ENCODE assay signal across 30 cellular contexts in genomic region chr6:167819640-167820039, GRCh38. TPM values are rescaled to one million over a fixed set of nuclear protein-coding genes. Genes with fewer than 3 reads are reported as not detected.
DNase-seq lines count a peak whose midpoint lies in the region; ATAC-seq, FAIRE-seq and TF ChIP-seq lines count a peak whose summit lies in the region.
"Had no signal": no experiment of that assay in that cellular context is flagged by ENCODE, and none has a peak within 500 bp of the region (broad histone marks: within the 10 kb centered on the region; RNA-seq: fewer than 3 reads in every experiment).

No MANE protein-coding gene starts in this region.

- FAIRE-seq in HepG2 (lab: Jason Lieb, UNC) = no peak
- FAIRE-seq: GM19239, RCC 7860 had no signal

- H3K9me3 ChIP-seq in HepG2 (ENCODE audit: low read length) (no peaks in the 10 kb centered on the region), right lobe of liver (no peaks in the 10 kb centered on the region)
- H3K9me3 ChIP-seq: uterus had no signal

- no peak for TF ChIP-seq CTCF in HepG2 (CRISPR knock-in tag; IDR thresholded peaks at IDR 0.05)
- no peak for TF ChIP-seq CTCF in right lobe of liver (IDR thresholded peaks at IDR 0.05)
- no peak for TF ChIP-seq CTCF in brain (conservative IDR thresholded peaks at IDR 0.05)

- H3K4me3 ChIP-seq in HepG2 (replicated peaks in 1 of 3; ENCODE audit: insufficient read depth in 1 of 3, low read depth in 2 of 3, low read length in 3 of 3) (no peak overlapping the region), right lobe of liver (no peak overlapping the region)
- H3K4me3 ChIP-seq: coronary artery, SK-N-MC, uterus had no signal

- TF ChIP-seq RAD21 in HepG2 (CRISPR knock-in tag; IDR thresholded peaks at IDR 0.05) = no peak

- H3K36me3 ChIP-seq in HepG2 (replicated peaks in 1 of 2; ENCODE audit: control insufficient read depth in 1 of 2, insufficient read depth in 2 of 2, low read length in 2 of 2) = peaks cover 0 to 8% of the 10 kb centered on the region in 2 experiments; a peak in 2 of 5 replicates
- H3K36me3 ChIP-seq in right lobe of liver = no peaks in the 10 kb centered on the region
- H3K36me3 ChIP-seq: uterus had no signal

- H3K27ac Mint-ChIP-seq in brain = peak overlapping the region; percentile 6 to 92 (median 26)
- H3K27ac Mint-ChIP-seq in activated T-helper 2 cell treated with anti-CD3 and anti-CD28 coated beads, Interferon-gamma antibody, Interleukin-2, Interleukin-4, amounts not matched to agents 10 μg/mL and 5 μg/mL and 100 μg/mL, durations not matched to agents 14 hours and 24 hours and 36 hours = no peak overlapping the region
- H3K27ac Mint-ChIP-seq: activated CD4-positive, alpha-beta T cell treated with anti-CD3 and anti-CD28 coated beads for 36 hours; activated naive CD4-positive, alpha-beta T cell treated with anti-CD3 and anti-CD28 coated beads for 36 hours; activated T-cell treated with anti-CD3 and anti-CD28 coated beads, Interleukin-2, amount 50 U/mL, for 72 hours; effector memory CD8-positive, alpha-beta T cell; memory B cell; stimulated activated naive B cell treated with anti-CD40 and anti-IgM and Interleukin-4, amounts not matched to agents 10 μg/mL and 1 μg/mL and 100 μg/mL, for 72 hours; T-helper 1 cell treated with Interleukin-12 subunit alpha and Interleukin-12 subunit beta and Interleukin-4 antibody, amounts not matched to agents 30 μg/mL and 1 μg/mL, for 36 hours had no signal

- no peak for TF ChIP-seq EP300 in HepG2 (IDR thresholded peaks at IDR 0.05; ENCODE audit: low read depth in 2 of 2, low read length in 2 of 2)
- no peak for TF ChIP-seq EP300 in HepG2 (CRISPR knock-in tag; IDR thresholded peaks at IDR 0.05; ENCODE audit: borderline replicate concordance)

- H3K27me3 Mint-ChIP-seq in brain = no peaks in the 10 kb centered on the region
- peaks cover 49% of the 10 kb centered on the region for H3K27me3 Mint-ChIP-seq in activated T-helper 2 cell treated with anti-CD3 and anti-CD28 coated beads, Interferon-gamma antibody, Interleukin-2, Interleukin-4, amounts not matched to agents 10 μg/mL and 5 μg/mL and 100 μg/mL, durations not matched to agents 14 hours and 24 hours and 36 hours (ENCODE audit: low read depth)

- H3K27me3 ChIP-seq in HepG2 (ENCODE audit: control insufficient read depth in 1 of 2, insufficient read depth in 2 of 2, low read length in 2 of 2) (no peaks in the 10 kb centered on the region), right lobe of liver (no peaks in the 10 kb centered on the region)
- H3K27me3 ChIP-seq: foreskin keratinocyte, uterus had no signal

- POLR2A ChIA-PET in HepG2 (lab: Yijun Ruan, JAX) = interaction anchor here (1.0 kb wide), 1 partner anchor 58 kb away, joined by 3 read pairs; no protein-coding TSS in a partner anchor

- CTCF ChIA-PET in HepG2 (lab: Yijun Ruan, JAX; ENCODE audit: low intra/inter-chr PET ratio, low total read pairs) = no interaction called here

- in situ Hi-C loops in HepG2 (cut with HindIII; ENCODE audit: extremely low pct_ligation_motif_present, low pct_unique_long_range_greater_than_20kb) = no loop called here

- H3K9ac ChIP-seq in HepG2 (ENCODE audit: insufficient read depth, low read depth, low read length) = no peak overlapping the region

- BruUV-seq in HepG2 (replicated peaks; lab: Mats Ljungman, UMichigan) = no TSS peak

- 89% methylated on average over 12 of the region's 12 CpGs for WGBS in HepG2 (ENCODE audit: low lambda C conversion rate)
- WGBS in right lobe of liver (ENCODE audit: insufficient coverage, low coverage, low lambda C conversion rate, missing lambda C conversion rate) = 71% methylated on average over 8 of the region's 12 CpGs

- H3K4me2 ChIP-seq in HepG2 (ENCODE audit: low read depth, low read length) = no peak overlapping the region

- no peak overlapping the region for H3K27ac ChIP-seq in HepG2 (ENCODE audit: extremely low read length, insufficient read depth, low read length)
- no peak overlapping the region for H3K27ac ChIP-seq in right lobe of liver
- H3K27ac ChIP-seq: C4-2B, coronary artery, foreskin keratinocyte, SK-N-MC, uterus had no signal

- DNase-seq in HepG2 (ENCODE audit: low spot score) (no peak), right lobe of liver (no peak), NCI-H1694 treated with DMSO at 0.1 percent for 48 hours (lab: John Stamatoyannopoulos, UW) (peak; percentile 66), H4 (ENCODE audit: low spot score) (no peak), kidney tubule cell (ENCODE audit: low spot score) (no peak)
- DNase-seq in activated T-helper 2 cell treated with anti-CD3 and anti-CD28 coated beads, Interferon-gamma antibody, Interleukin-2, Interleukin-4, amounts not matched to agents 10 μg/mL and 5 μg/mL and 100 μg/mL, durations not matched to agents 14 hours and 24 hours and 36 hours (ENCODE audit: low spot score) = no peak
- DNase-seq: ACHN; activated CD4-positive, alpha-beta T cell treated with anti-CD3 and anti-CD28 coated beads for 36 hours; activated naive CD4-positive, alpha-beta T cell treated with anti-CD3 and anti-CD28 coated beads for 36 hours; activated T-cell treated with anti-CD3 and anti-CD28 coated beads, Interleukin-2, amount 50 U/mL, for 72 hours; amniotic stem cell; Calu3; effector memory CD8-positive, alpha-beta T cell; foreskin keratinocyte; MV-4-11; NCI-H2081 treated with DMSO at 0.1 percent for 48 hours; NCI-H524 treated with DMSO at 0.1 percent for 48 hours; stimulated activated CD4-positive, alpha-beta T cell treated with anti-CD3 and anti-CD28 coated beads, Interleukin-4, amount 100 ng/mL, for 1 hour; stimulated activated naive B cell treated with anti-CD40 and anti-IgM and Interleukin-4, amounts not matched to agents 10 μg/mL and 1 μg/mL and 100 μg/mL, for 72 hours; uterus had no signal

- H3K36me3 Mint-ChIP-seq in brain = peaks cover 24% of the 10 kb centered on the region
- no peaks in the 10 kb centered on the region for H3K36me3 Mint-ChIP-seq in activated T-helper 2 cell treated with anti-CD3 and anti-CD28 coated beads, Interferon-gamma antibody, Interleukin-2, Interleukin-4, amounts not matched to agents 10 μg/mL and 5 μg/mL and 100 μg/mL, durations not matched to agents 14 hours and 24 hours and 36 hours (ENCODE audit: low read depth)
- H3K36me3 Mint-ChIP-seq: memory B cell; stimulated activated naive B cell treated with anti-CD40 and anti-IgM and Interleukin-4, amounts not matched to agents 10 μg/mL and 1 μg/mL and 100 μg/mL, for 72 hours had no signal

- H3K79me2 ChIP-seq in HepG2 (ENCODE audit: insufficient read depth, low read length) = no peaks in the 10 kb centered on the region

- ATAC-seq in HepG2 (no peak), right lobe of liver (no peak), GM18517 (IDR thresholded peaks at IDR 0.05; ENCODE audit: unreplicated experiment) (no peak)
- ATAC-seq: activated CD4-positive, alpha-beta T cell treated with anti-CD3 and anti-CD28 coated beads for 36 hours; activated T-cell treated with anti-CD3 and anti-CD28 coated beads, Interleukin-2, amount 50 U/mL, for 72 hours; effector memory CD8-positive, alpha-beta T cell; esophagus mucosa; foreskin keratinocyte; stimulated activated naive B cell treated with anti-CD40 and anti-IgM and Interleukin-4, amounts not matched to agents 10 μg/mL and 1 μg/mL and 100 μg/mL, for 72 hours had no signal

- H3K4me1 ChIP-seq in HepG2 (ENCODE audit: insufficient read depth, low read length) (peaks cover 24% of the 10 kb centered on the region), right lobe of liver (peaks cover 0 to 2% (median 1%) of the 10 kb centered on the region in 4 donors)
- H3K4me1 ChIP-seq: foreskin keratinocyte, uterus had no signal

- H3K4me1 Mint-ChIP-seq in brain = peaks cover 32% of the 10 kb centered on the region
- H3K4me1 Mint-ChIP-seq in activated T-helper 2 cell treated with anti-CD3 and anti-CD28 coated beads, Interferon-gamma antibody, Interleukin-2, Interleukin-4, amounts not matched to agents 10 μg/mL and 5 μg/mL and 100 μg/mL, durations not matched to agents 14 hours and 24 hours and 36 hours (ENCODE audit: low read depth) = no peaks in the 10 kb centered on the region
- H3K4me1 Mint-ChIP-seq: activated CD4-positive, alpha-beta T cell treated with anti-CD3 and anti-CD28 coated beads for 36 hours; memory B cell had no signal

- intact Hi-C loops in HepG2 (cut with micrococcal nuclease; ENCODE audit: unreplicated experiment) = no loop called here
- intact Hi-C loops in right lobe of liver (cut with DNase I) = no loop called here
- intact Hi-C loops in activated T-helper 2 cell treated with anti-CD3 and anti-CD28 coated beads, Interferon-gamma antibody, Interleukin-2, Interleukin-4, amounts not matched to agents 10 μg/mL and 5 μg/mL and 100 μg/mL, durations not matched to agents 14 hours and 24 hours and 36 hours (cut with micrococcal nuclease) = no loop called here

- H2AFZ ChIP-seq in HepG2 (ENCODE audit: low read length) = no peak overlapping the region

- TF ChIP-seq POLR2A in HepG2 (IDR thresholded peaks at IDR 0.05; ENCODE audit: insufficient read depth in 1 of 2, low read depth in 2 of 2, low read length in 2 of 2) (no peak), right lobe of liver (IDR thresholded peaks at IDR 0.05) (no peak)

- no peaks in the 10 kb centered on the region for H4K20me1 ChIP-seq in HepG2 (ENCODE audit: insufficient read depth, low read length)

- H3K4me3 Mint-ChIP-seq in brain = peak overlapping the region in 3 of 5 experiments; percentile 0 to 31 (median 1)
- no peak overlapping the region for H3K4me3 Mint-ChIP-seq in activated T-helper 2 cell treated with anti-CD3 and anti-CD28 coated beads, Interferon-gamma antibody, Interleukin-2, Interleukin-4, amounts not matched to agents 10 μg/mL and 5 μg/mL and 100 μg/mL, durations not matched to agents 14 hours and 24 hours and 36 hours (ENCODE audit: low read depth)
- H3K4me3 Mint-ChIP-seq: activated CD4-positive, alpha-beta T cell treated with anti-CD3 and anti-CD28 coated beads for 36 hours; activated naive CD4-positive, alpha-beta T cell treated with anti-CD3 and anti-CD28 coated beads for 36 hours; activated T-cell treated with anti-CD3 and anti-CD28 coated beads, Interleukin-2, amount 50 U/mL, for 72 hours; effector memory CD8-positive, alpha-beta T cell; memory B cell; stimulated activated naive B cell treated with anti-CD40 and anti-IgM and Interleukin-4, amounts not matched to agents 10 μg/mL and 1 μg/mL and 100 μg/mL, for 72 hours; T-helper 1 cell treated with Interleukin-12 subunit alpha and Interleukin-12 subunit beta and Interleukin-4 antibody, amounts not matched to agents 30 μg/mL and 1 μg/mL, for 36 hours had no signal

- H3K9me3 Mint-ChIP-seq in brain = peaks cover 0 to 9% (median 0%) of the 10 kb centered on the region in 5 experiments
- H3K9me3 Mint-ChIP-seq in activated T-helper 2 cell treated with anti-CD3 and anti-CD28 coated beads, Interferon-gamma antibody, Interleukin-2, Interleukin-4, amounts not matched to agents 10 μg/mL and 5 μg/mL and 100 μg/mL, durations not matched to agents 14 hours and 24 hours and 36 hours = no peaks in the 10 kb centered on the region
- H3K9me3 Mint-ChIP-seq: activated naive CD4-positive, alpha-beta T cell treated with anti-CD3 and anti-CD28 coated beads for 36 hours; activated T-cell treated with anti-CD3 and anti-CD28 coated beads, Interleukin-2, amount 50 U/mL, for 72 hours; effector memory CD8-positive, alpha-beta T cell; memory B cell; stimulated activated naive B cell treated with anti-CD40 and anti-IgM and Interleukin-4, amounts not matched to agents 10 μg/mL and 1 μg/mL and 100 μg/mL, for 72 hours; T-helper 1 cell treated with Interleukin-12 subunit alpha and Interleukin-12 subunit beta and Interleukin-4 antibody, amounts not matched to agents 30 μg/mL and 1 μg/mL, for 36 hours had no signal

RNA-seq across cellular contexts. Expression of gene AFDN, which starts 7.1 kb away (rescaled TPM):
- total RNA-seq in HepG2 (2016; rRNA removed; fragmentation: Illumina TruSeq; extraction: Trizol) (97.8 and 136 TPM in 2 replicates), right lobe of liver (100 to 1,000 TPM in 1 of 6 experiments, 10 to 100 TPM in 5; 77.0 to 106 (median 85.5) TPM)
- 82.1 and 86.5 TPM in 2 replicates for total RNA-seq in HepG2 (2016; cell fraction: cytosol; rRNA removed; fragmentation: Illumina TruSeq; extraction: Trizol; ENCODE audit: low read depth)
- total RNA-seq in HepG2 (2016; cell fraction: insoluble cytoplasmic fraction; rRNA removed; fragmentation: Illumina TruSeq; extraction: Trizol) = 90.9 and 138 TPM in 2 replicates
- total RNA-seq in HepG2 (2016; cell fraction: membrane; rRNA removed; fragmentation: Illumina TruSeq; extraction: Trizol) = 67.9 and 80.5 TPM in 2 replicates
- total RNA-seq in HepG2 (2016; cell fraction: nucleus; rRNA removed; fragmentation: Illumina TruSeq; extraction: Trizol) = 248 and 270 TPM in 2 replicates
- polyA plus RNA-seq in HepG2 (2011; rRNA removed) (151 and 156 TPM in 2 replicates), brain (ENCODE audit: insufficient read depth, low read depth, low replicate concordance) (50.8 TPM)
- 52.5 and 65.6 TPM in 2 replicates for polyA plus RNA-seq in HepG2 (2011; cell fraction: cytosol; rRNA removed)
- polyA plus RNA-seq in HepG2 (2011; cell fraction: nucleus; rRNA removed) = 488 and 509 TPM in 2 replicates
- 141 and 152 TPM in 2 replicates for polyA plus RNA-seq in HepG2 (2012)
- 1.8 and 2.1 TPM in 2 replicates for polyA plus RNA-seq in HepG2 (2016; cell fraction: cytosol; fragmentation: Illumina TruSeq; extraction: Trizol; ENCODE audit: low read depth)
- 62.7 and 70.2 TPM in 2 replicates for polyA plus RNA-seq in HepG2 (2016; cell fraction: insoluble cytoplasmic fraction; fragmentation: Illumina TruSeq; extraction: Trizol; ENCODE audit: low read depth)
- 7.1 and 7.2 TPM in 2 replicates for polyA plus RNA-seq in HepG2 (2016; cell fraction: membrane; fragmentation: Illumina TruSeq; extraction: Trizol; ENCODE audit: low read depth)
- 361 and 384 TPM in 2 replicates for polyA plus RNA-seq in HepG2 (2016; cell fraction: nucleus; fragmentation: Illumina TruSeq; extraction: Trizol; ENCODE audit: insufficient read depth, low read depth)
- polyA minus RNA-seq in HepG2 (2011; rRNA and poly(A)+ RNA removed; ENCODE audit: low replicate concordance) = 24.6 and 223 TPM in 2 replicates
- polyA minus RNA-seq in HepG2 (2011; cell fraction: cytosol; rRNA and poly(A)+ RNA removed) = 115 and 134 TPM in 2 replicates
- polyA minus RNA-seq in HepG2 (2011; cell fraction: nucleus; rRNA and poly(A)+ RNA removed) = 847 and 897 TPM in 2 replicates
- total RNA-seq in H4 (2014; rRNA removed; shearing (Covaris generic)) = 11.4 and 13.5 TPM in 2 replicates
- total RNA-seq in activated T-helper 2 cell treated with anti-CD3 and anti-CD28 coated beads, Interferon-gamma antibody, Interleukin-2, Interleukin-4, amounts not matched to agents 10 μg/mL and 5 μg/mL and 100 μg/mL, durations not matched to agents 14 hours and 24 hours and 36 hours = 28.2 and 33.1 TPM in 2 replicates
